8 cellular contexts compared by ENCODE assay signal in genomic region chr6:43096451-43097097, GRCh38. TPM values are rescaled to one million over a fixed set of nuclear protein-coding genes. Genes with fewer than 3 reads are reported as not detected.
DNase-seq lines count a peak whose midpoint lies in the region; ATAC-seq and TF ChIP-seq lines count a peak whose summit lies in the region.

No MANE protein-coding gene starts in this region.

- peak overlapping the region; percentile 2; the same call in 1 of the 2 replicates for H3K4me3 ChIP-seq in HFF-Myc (replicated peaks; ENCODE audit: low read depth, low read length)

- peak overlapping the region; percentile 55 for H3K4me3 Mint-ChIP-seq in MCF 10A (ENCODE audit: unreplicated experiment)

- peak overlapping the region; percentile 92 for H3K27ac Mint-ChIP-seq in MCF 10A (ENCODE audit: low read depth, unreplicated experiment)

- DNase-seq in A172 (ENCODE audit: low spot score) (peak; percentile 55), HFF-Myc (ENCODE audit: extremely low read depth, low read depth) (no peak), MCF 10A (ENCODE audit: unreplicated experiment) (peak; percentile 83), left kidney (ENCODE audit: low read depth, low spot score) (peak; percentile 82), NCI-H748 (lab: John Stamatoyannopoulos, UW; ENCODE audit: unreplicated experiment) (no peak), occipital lobe (lab: John Stamatoyannopoulos, UW) (no peak)
- no peak for DNase-seq in stimulated activated CD4-positive, alpha-beta T cell treated with anti-CD3 and anti-CD28 coated beads, Interleukin-4, amount 100 ng/mL, for 24 hours

- intact Hi-C loops in MCF 10A (cut with micrococcal nuclease), result no loop called here

- no peaks in the 10 kb centered on the region for H3K9me3 Mint-ChIP-seq in MCF 10A (ENCODE audit: unreplicated experiment)

- POLR2A ChIA-PET in MCF 10A (lab: Yijun Ruan, JAX), result interaction anchor here (0.6 to 6.8 kb wide), 32 partner anchors 8 to 1243 kb away, joined by 3 to 44 read pairs (median 4); partner anchors contain the start of genes CUL7, KLC4, KLHDC3 and MEA1

- no TSS peak for BruUV-seq in MCF 10A (replicated peaks; lab: Mats Ljungman, UMichigan)

- no peak for ATAC-seq in HG02642 (IDR thresholded peaks at IDR 0.05; ENCODE audit: poor library complexity, unreplicated experiment)

- H3K27me3 Mint-ChIP-seq in MCF 10A (ENCODE audit: insufficient read depth, unreplicated experiment), result no peaks in the 10 kb centered on the region

- TF ChIP-seq CTCF in HFF-Myc (IDR thresholded peaks at IDR 0.05; ENCODE audit: low read depth, low read length, missing control alignments), result no peak
- no peak for TF ChIP-seq CTCF in MCF 10A (IDR thresholded peaks at IDR 0.05; ENCODE audit: unreplicated experiment)

- CTCF ChIA-PET in MCF 10A (lab: Yijun Ruan, JAX), result interaction anchor here (0.6 to 1.8 kb wide), 12 partner anchors 14 to 383 kb away, joined by 3 to 9 read pairs (median 4); partner anchors contain the start of gene SRF

- peaks cover 5% of the 10 kb centered on the region for H3K36me3 Mint-ChIP-seq in MCF 10A (ENCODE audit: insufficient read depth, unreplicated experiment)

- H3K4me1 Mint-ChIP-seq in MCF 10A (ENCODE audit: insufficient read depth, unreplicated experiment), result peaks cover 31% of the 10 kb centered on the region

RNA-seq across cellular contexts. Expression of gene PTK7, which starts 20.5 kb away (rescaled TPM):
- total RNA-seq in A172 (2014; rRNA removed; shearing (Covaris generic)), result 82.3 and 84.6 TPM in 2 replicates
- 42.6 and 48.4 TPM in 2 replicates for total RNA-seq in MCF 10A (2022)
- total RNA-seq in occipital lobe, result 26.0 TPM

RNA-seq across cellular contexts. Expression of gene KLC4, which starts 37.1 kb away (rescaled TPM):
- total RNA-seq in A172 (2014; rRNA removed; shearing (Covaris generic)), result 17.0 and 19.0 TPM in 2 replicates
- total RNA-seq in MCF 10A (2022) (17.5 and 23.4 TPM in 2 replicates), occipital lobe (20.7 TPM)

RNA-seq across cellular contexts. Expression of gene MRPL2, which starts 37.3 kb away (rescaled TPM):
- total RNA-seq in A172 (2014; rRNA removed; shearing (Covaris generic)), result 29.9 and 30.7 TPM in 2 replicates
- 155 and 174 TPM in 2 replicates for total RNA-seq in MCF 10A (2022)
- 8.9 TPM for total RNA-seq in occipital lobe

RNA-seq across cellular contexts. Expression of gene CUL7, which starts 42.9 kb away (rescaled TPM):
- 22.5 and 24.7 TPM in 2 replicates for total RNA-seq in A172 (2014; rRNA removed; shearing (Covaris generic))
- total RNA-seq in MCF 10A (2022), result 22.7 and 31.4 TPM in 2 replicates
- total RNA-seq in occipital lobe, result 12.8 TPM

Comparison
In these comparisons a context has a peak if more than half of its experiments do, and no peak if none do; other contexts are left out.
1. DNase-seq: peak in A172 (single experiment), MCF 10A (single experiment) and left kidney (single experiment); none in HFF-Myc (single experiment), NCI-H748 (single experiment), stimulated activated CD4-positive, alpha-beta T cell treated with anti-CD3 and anti-CD28 coated beads, Interleukin-4, amount 100 ng/mL, for 24 hours (single experiment) and occipital lobe (single experiment).